26 cellular contexts compared by ENCODE assay signal in the genomic region with DNA sequence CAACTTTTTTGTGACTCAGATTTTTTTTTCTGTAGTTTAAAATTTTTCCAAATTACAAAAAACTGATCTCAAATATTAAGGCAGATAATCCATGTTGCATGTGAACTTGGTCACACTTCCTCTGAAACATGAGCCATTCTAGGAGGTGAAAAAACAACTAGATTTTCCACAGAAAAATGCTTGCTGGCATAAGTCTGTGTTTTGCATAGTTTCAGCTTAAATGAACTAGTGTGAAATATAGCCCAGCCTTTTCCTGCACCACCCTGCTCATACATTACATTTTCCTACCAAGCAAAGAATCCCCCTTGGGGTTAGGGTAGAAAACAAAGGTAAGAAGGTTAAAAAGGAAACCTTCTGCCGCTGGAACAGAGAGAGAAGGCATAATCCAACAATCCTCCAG.
"Had no signal": no experiment of that assay in that cellular context is flagged by ENCODE, and none has a peak within 500 bp of the region (broad histone marks: within the 10 kb centered on the region; RNA-seq: fewer than 3 reads in every experiment).

No MANE protein-coding gene starts in this region.

- H3K27ac Mint-ChIP-seq: activated naive CD4-positive, alpha-beta T cell treated with anti-CD3 and anti-CD28 coated beads for 36 hours; activated naive CD8-positive, alpha-beta T cell treated with anti-CD3 and anti-CD28 coated beads, Interleukin-2, amount 10 ng/mL, durations not matched to agents 7 days and 5 days; activated T-cell treated with anti-CD3 and anti-CD28 coated beads, Interleukin-2, amount 50 U/mL, for 72 hours; neural progenitor cell; WTC11 had no signal

- H3K4me1 Mint-ChIP-seq: activated naive CD8-positive, alpha-beta T cell treated with anti-CD3 and anti-CD28 coated beads, Interleukin-2, amount 10 ng/mL, durations not matched to agents 7 days and 5 days; neural progenitor cell had no signal

- H3K27me3 Mint-ChIP-seq: activated naive CD8-positive, alpha-beta T cell treated with anti-CD3 and anti-CD28 coated beads, Interleukin-2, amount 10 ng/mL, durations not matched to agents 7 days and 5 days; naive B cell had no signal

- DNase-seq: activated CD4-positive, alpha-beta T cell treated with anti-CD3 and anti-CD28 coated beads, Interleukin-2, amount 50 U/mL, for 4 hours; activated CD8-positive, alpha-beta memory T cell treated with anti-CD3 and anti-CD28 coated beads, Interleukin-2, amount 50 U/mL, for 48 hours; activated effector memory CD4-positive, alpha-beta T cell treated with Interleukin-2 at 50 U/mL for 16 hours; activated naive CD4-positive, alpha-beta T cell treated with anti-CD3 and anti-CD28 coated beads for 36 hours; activated naive CD8-positive, alpha-beta T cell treated with anti-CD3 and anti-CD28 coated beads, Interleukin-2, amount 10 ng/mL, durations not matched to agents 7 days and 5 days; activated T-cell treated with anti-CD3 and anti-CD28 coated beads, Interleukin-2, amount 50 U/mL, for 72 hours; amygdala; dermis blood vessel endothelial cell; effector memory CD4-positive, alpha-beta T cell; foreskin keratinocyte; lower lobe of right lung; mesendoderm; mucosa of descending colon; naive B cell; stimulated activated CD4-positive, alpha-beta T cell treated with anti-CD3 and anti-CD28 coated beads, Interleukin-12 subunit alpha, Interleukin-12 subunit beta, amount 100 ng/mL, for 4 hours; stimulated activated CD4-positive, alpha-beta T cell treated with anti-CD3 and anti-CD28 coated beads, Interleukin-4, amount 100 ng/mL, for 4 hours; stimulated activated naive CD8-positive, alpha-beta T cell treated with anti-CD3 and anti-CD28 coated beads, Interleukin-15, Interleukin-2, amounts not matched to agents 100 U/mL and 50 U/mL, for 24 hours; substantia nigra; T-helper 1 cell; thyroid gland; upper lobe of right lung had no signal

- H3K4me3 ChIP-seq: lower lobe of right lung, mucosa of descending colon, neural progenitor cell, prostate gland, thyroid gland, upper lobe of right lung had no signal

- ATAC-seq: activated T-cell treated with anti-CD3 and anti-CD28 coated beads, Interleukin-2, amount 50 U/mL, for 72 hours; esophagus mucosa; foreskin keratinocyte; left lobe of liver; lower lobe of right lung; mucosa of descending colon; stimulated activated naive CD8-positive, alpha-beta T cell treated with anti-CD3 and anti-CD28 coated beads, Interleukin-15, Interleukin-2, amounts not matched to agents 100 U/mL and 50 U/mL, for 24 hours; upper lobe of right lung; WTC11 had no signal

- H3K4me3 Mint-ChIP-seq: activated naive CD4-positive, alpha-beta T cell treated with anti-CD3 and anti-CD28 coated beads for 36 hours; activated naive CD8-positive, alpha-beta T cell treated with anti-CD3 and anti-CD28 coated beads, Interleukin-2, amount 10 ng/mL, durations not matched to agents 7 days and 5 days; activated T-cell treated with anti-CD3 and anti-CD28 coated beads, Interleukin-2, amount 50 U/mL, for 72 hours; naive B cell; neural progenitor cell; WTC11 had no signal
